Comparison of ENCODE assay signal across 23 cellular contexts in the genomic region with DNA sequence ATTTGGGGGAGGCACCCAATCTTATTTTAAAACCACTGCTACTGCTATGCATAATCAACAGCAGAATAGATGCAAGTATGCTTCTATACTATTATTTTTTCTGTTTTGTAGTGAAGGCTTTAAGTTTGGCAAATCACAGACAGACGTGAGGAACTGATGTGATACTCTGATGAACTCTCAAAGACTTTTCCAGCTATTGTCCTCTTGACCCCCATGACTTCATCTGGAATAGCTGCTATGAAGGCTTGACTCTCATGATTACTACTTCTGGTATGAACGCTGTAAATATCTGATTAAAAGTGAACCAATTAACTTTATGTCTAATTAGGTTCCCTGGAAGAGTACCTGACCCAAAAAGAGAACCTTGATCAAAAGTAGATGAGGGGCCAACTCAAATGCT.
"Had no signal": no experiment of that assay in that cellular context is flagged by ENCODE, and none has a peak within 500 bp of the region (broad histone marks: within the 10 kb centered on the region; RNA-seq: fewer than 3 reads in every experiment).

No MANE protein-coding gene starts in this region.

- DNase-seq: effector memory CD4-positive, alpha-beta T cell; esophagus squamous epithelium; hypothalamus; immature natural killer cell; left ventricle myocardium superior; lower lobe of right lung; natural killer cell; occipital lobe; ovary; posterior cingulate gyrus; psoas muscle; right cardiac atrium; sigmoid colon; spleen; stimulated activated CD4-positive, alpha-beta T cell treated with anti-CD3 and anti-CD28 coated beads, Interleukin-4, amount 100 ng/mL, for 4 hours; stimulated activated naive CD8-positive, alpha-beta T cell treated with anti-CD3 and anti-CD28 coated beads, Interleukin-15, Interleukin-2, amounts not matched to agents 100 U/mL and 50 U/mL, for 24 hours; substantia nigra; upper lobe of left lung had no signal

- H3K27me3 ChIP-seq: esophagus squamous epithelium, ovary, sigmoid colon, spleen, tibial nerve, upper lobe of left lung had no signal

- H3K27me3 Mint-ChIP-seq: dendritic cell treated with granulocyte-macrophage colony-stimulating factor and Interleukin-4, amounts not matched to agents 40 ng/mL and 50 ng/mL, for 4 days; stimulated activated memory B cell treated with anti-CD40 and anti-IgM and Interleukin-4, amounts not matched to agents 10 μg/mL and 1 μg/mL and 100 μg/mL, for 72 hours had no signal

- H3K27ac Mint-ChIP-seq: dendritic cell treated with granulocyte-macrophage colony-stimulating factor and Interleukin-4, amounts not matched to agents 40 ng/mL and 50 ng/mL, for 4 days; natural killer cell; stimulated activated memory B cell treated with anti-CD40 and anti-IgM and Interleukin-4, amounts not matched to agents 10 μg/mL and 1 μg/mL and 100 μg/mL, for 72 hours had no signal

- H3K9me3 Mint-ChIP-seq: dendritic cell treated with granulocyte-macrophage colony-stimulating factor and Interleukin-4, amounts not matched to agents 40 ng/mL and 50 ng/mL, for 4 days; immature natural killer cell; natural killer cell; stimulated activated memory B cell treated with anti-CD40 and anti-IgM and Interleukin-4, amounts not matched to agents 10 μg/mL and 1 μg/mL and 100 μg/mL, for 72 hours had no signal

- H3K4me1 ChIP-seq: lower lobe of right lung, psoas muscle, sigmoid colon, tibial nerve had no signal

- H3K4me3 ChIP-seq: esophagus squamous epithelium, lower lobe of right lung, ovary, psoas muscle, sigmoid colon, skin epidermis, spleen, thoracic aorta, tibial nerve, upper lobe of left lung had no signal

- H3K4me1 Mint-ChIP-seq: natural killer cell had no signal

- H3K27ac ChIP-seq: lower lobe of right lung, ovary, psoas muscle, sigmoid colon, skin epidermis, spleen, tibial nerve, upper lobe of left lung had no signal

- ATAC-seq: left ventricle myocardium superior; lower lobe of right lung; natural killer cell; psoas muscle; right cardiac atrium; stimulated activated memory B cell treated with anti-CD40 and anti-IgM and Interleukin-4, amounts not matched to agents 10 μg/mL and 1 μg/mL and 100 μg/mL, for 72 hours; stimulated activated naive CD8-positive, alpha-beta T cell treated with anti-CD3 and anti-CD28 coated beads, Interleukin-15, Interleukin-2, amounts not matched to agents 100 U/mL and 50 U/mL, for 24 hours had no signal

- H3K9me3 ChIP-seq: esophagus squamous epithelium, lower lobe of right lung, ovary, psoas muscle, sigmoid colon, spleen, thoracic aorta, tibial nerve, upper lobe of left lung had no signal

- H3K4me3 Mint-ChIP-seq: dendritic cell treated with granulocyte-macrophage colony-stimulating factor and Interleukin-4, amounts not matched to agents 40 ng/mL and 50 ng/mL, for 4 days; immature natural killer cell; natural killer cell; stimulated activated memory B cell treated with anti-CD40 and anti-IgM and Interleukin-4, amounts not matched to agents 10 μg/mL and 1 μg/mL and 100 μg/mL, for 72 hours had no signal

- H3K36me3 ChIP-seq: ovary had no signal
